Comparison of ENCODE assay signal across 1 cellular context in the genomic region with DNA sequence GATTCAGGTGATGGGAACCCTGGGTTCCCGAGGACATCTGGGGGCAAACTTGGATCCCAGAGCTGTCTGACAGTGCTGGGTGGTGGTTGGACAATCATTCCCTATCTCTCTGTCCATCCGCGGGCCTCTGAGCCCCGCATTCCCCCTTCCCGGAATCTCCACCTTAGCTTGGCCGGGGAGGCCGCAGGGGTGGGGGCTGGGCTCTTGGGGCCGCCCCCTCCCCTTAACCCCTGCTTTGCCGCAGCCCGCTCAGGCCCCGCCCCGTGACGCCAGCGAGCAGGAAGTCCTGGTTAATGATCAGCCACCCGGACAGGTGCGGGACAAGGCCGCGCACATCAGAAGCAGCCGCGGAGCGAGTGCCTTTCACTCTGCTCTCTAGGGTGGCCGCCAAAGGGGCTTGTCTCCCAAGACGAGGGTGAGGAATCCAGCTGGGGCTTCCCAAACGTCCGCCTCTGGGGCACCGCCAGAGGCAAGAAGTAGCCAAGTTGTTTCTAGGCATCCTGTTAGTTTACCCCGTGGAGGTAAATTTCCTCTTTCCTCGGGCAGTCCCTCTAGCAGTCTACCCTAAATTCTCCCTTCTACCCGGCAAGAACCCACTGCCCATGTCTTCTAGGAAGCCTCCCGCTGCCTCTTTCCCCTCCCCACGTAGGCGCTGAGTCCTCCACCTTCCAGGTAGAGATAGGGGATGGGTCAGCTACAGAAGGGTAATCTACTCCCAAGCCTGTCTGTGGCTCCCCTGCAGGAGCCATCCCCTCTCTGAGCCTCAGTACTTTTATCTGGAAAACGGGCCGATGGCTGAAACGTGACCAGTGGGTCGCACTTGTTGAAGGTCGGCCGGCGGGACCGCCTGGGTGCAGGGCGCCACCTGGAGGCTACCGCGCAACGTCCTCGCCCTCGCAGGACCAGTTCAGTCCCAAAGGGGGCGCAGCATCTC.
A peak's percentile ranks its signal among the peaks of the same experiment; 100 is the strongest.
TF ChIP-seq lines count a peak whose summit lies in the region.

No MANE protein-coding gene starts in this region.

TF ChIP-seq in K562, 482 proteins besides CTCF, POLR2A, EP300 and RAD21 (continued from another document and continues in another):
- TF ChIP-seq, protein P1, sequence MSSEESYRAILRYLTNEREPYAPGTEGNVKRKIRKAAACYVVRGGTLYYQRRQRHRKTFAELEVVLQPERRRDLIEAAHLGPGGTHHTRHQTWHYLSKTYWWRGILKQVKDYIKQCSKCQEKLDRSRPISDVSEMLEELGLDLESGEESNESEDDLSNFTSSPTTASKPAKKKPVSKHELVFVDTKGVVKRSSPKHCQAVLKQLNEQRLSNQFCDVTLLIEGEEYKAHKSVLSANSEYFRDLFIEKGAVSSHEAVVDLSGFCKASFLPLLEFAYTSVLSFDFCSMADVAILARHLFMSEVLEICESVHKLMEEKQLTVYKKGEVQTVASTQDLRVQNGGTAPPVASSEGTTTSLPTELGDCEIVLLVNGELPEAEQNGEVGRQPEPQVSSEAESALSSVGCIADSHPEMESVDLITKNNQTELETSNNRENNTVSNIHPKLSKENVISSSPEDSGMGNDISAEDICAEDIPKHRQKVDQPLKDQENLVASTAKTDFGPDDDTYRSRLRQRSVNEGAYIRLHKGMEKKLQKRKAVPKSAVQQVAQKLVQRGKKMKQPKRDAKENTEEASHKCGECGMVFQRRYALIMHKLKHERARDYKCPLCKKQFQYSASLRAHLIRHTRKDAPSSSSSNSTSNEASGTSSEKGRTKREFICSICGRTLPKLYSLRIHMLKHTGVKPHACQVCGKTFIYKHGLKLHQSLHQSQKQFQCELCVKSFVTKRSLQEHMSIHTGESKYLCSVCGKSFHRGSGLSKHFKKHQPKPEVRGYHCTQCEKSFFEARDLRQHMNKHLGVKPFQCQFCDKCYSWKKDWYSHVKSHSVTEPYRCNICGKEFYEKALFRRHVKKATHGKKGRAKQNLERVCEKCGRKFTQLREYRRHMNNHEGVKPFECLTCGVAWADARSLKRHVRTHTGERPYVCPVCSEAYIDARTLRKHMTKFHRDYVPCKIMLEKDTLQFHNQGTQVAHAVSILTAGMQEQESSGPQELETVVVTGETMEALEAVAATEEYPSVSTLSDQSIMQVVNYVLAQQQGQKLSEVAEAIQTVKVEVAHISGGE (CRISPR knock-in tag; IDR thresholded peaks at IDR 0.05) = no peak
- TF ChIP-seq, protein P2, sequence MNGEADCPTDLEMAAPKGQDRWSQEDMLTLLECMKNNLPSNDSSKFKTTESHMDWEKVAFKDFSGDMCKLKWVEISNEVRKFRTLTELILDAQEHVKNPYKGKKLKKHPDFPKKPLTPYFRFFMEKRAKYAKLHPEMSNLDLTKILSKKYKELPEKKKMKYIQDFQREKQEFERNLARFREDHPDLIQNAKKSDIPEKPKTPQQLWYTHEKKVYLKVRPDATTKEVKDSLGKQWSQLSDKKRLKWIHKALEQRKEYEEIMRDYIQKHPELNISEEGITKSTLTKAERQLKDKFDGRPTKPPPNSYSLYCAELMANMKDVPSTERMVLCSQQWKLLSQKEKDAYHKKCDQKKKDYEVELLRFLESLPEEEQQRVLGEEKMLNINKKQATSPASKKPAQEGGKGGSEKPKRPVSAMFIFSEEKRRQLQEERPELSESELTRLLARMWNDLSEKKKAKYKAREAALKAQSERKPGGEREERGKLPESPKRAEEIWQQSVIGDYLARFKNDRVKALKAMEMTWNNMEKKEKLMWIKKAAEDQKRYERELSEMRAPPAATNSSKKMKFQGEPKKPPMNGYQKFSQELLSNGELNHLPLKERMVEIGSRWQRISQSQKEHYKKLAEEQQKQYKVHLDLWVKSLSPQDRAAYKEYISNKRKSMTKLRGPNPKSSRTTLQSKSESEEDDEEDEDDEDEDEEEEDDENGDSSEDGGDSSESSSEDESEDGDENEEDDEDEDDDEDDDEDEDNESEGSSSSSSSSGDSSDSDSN (IDR thresholded peaks at IDR 0.05; ENCODE audit: borderline replicate concordance in 1 of 2, low read depth in 2 of 2, low read length in 2 of 2) = no peak
- TF ChIP-seq ZNF146 (CRISPR knock-in tag; IDR thresholded peaks at IDR 0.05; ENCODE audit: unreplicated experiment) = no peak
- TF ChIP-seq ZNF561 (CRISPR knock-in tag; conservative IDR thresholded peaks at IDR 0.05) = no peak
- no peak for TF ChIP-seq PTTG1 (tag; IDR thresholded peaks at IDR 0.05; ENCODE audit: low read depth)
- no peak for TF ChIP-seq SRSF9 (IDR thresholded peaks at IDR 0.05; ENCODE audit: borderline replicate concordance, low read depth, low read length)
- TF ChIP-seq, protein P3, sequence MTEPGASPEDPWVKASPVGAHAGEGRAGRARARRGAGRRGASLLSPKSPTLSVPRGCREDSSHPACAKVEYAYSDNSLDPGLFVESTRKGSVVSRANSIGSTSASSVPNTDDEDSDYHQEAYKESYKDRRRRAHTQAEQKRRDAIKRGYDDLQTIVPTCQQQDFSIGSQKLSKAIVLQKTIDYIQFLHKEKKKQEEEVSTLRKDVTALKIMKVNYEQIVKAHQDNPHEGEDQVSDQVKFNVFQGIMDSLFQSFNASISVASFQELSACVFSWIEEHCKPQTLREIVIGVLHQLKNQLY (CRISPR knock-in tag; conservative IDR thresholded peaks at IDR 0.05) = no peak
- no peak for TF ChIP-seq SRSF1 (IDR thresholded peaks at IDR 0.05; ENCODE audit: low read depth, low read length)
- no peak for TF ChIP-seq RFX5 (IDR thresholded peaks at IDR 0.05; ENCODE audit: low read depth, low read length)
- TF ChIP-seq STAT5A (IDR thresholded peaks at IDR 0.05; ENCODE audit: borderline replicate concordance, low read length) = no peak; the same call in 1 of the 2 replicates
- no peak for TF ChIP-seq U2AF2 (optimal IDR thresholded peaks at IDR 0.05; ENCODE audit: low read depth, low read length)
- TF ChIP-seq ZNF41 (CRISPR knock-in tag; conservative IDR thresholded peaks at IDR 0.05) = 0 out of 2 replicates have a peak, but pooled peaks have one; percentile 42
- no peak for TF ChIP-seq BACH1 (tag; IDR thresholded peaks at IDR 0.05)
- peak; percentile 75 for TF ChIP-seq RBFOX2 (IDR thresholded peaks at IDR 0.05; ENCODE audit: low read depth, low read length)
- TF ChIP-seq ZNF766 (CRISPR knock-in tag; conservative IDR thresholded peaks at IDR 0.05) = no peak
- no peak for TF ChIP-seq XRCC4 (IDR thresholded peaks at IDR 0.05; ENCODE audit: extremely low read depth, insufficient read depth, insufficient read length)
- 0 out of 2 replicates have a peak, but pooled peaks have one; percentile 41 for TF ChIP-seq ZNF175 (CRISPR knock-in tag; IDR thresholded peaks at IDR 0.05; ENCODE audit: low read depth)
- TF ChIP-seq CAMTA2 (CRISPR knock-in tag; conservative IDR thresholded peaks at IDR 0.05) = no peak
- TF ChIP-seq CBX3 (IDR thresholded peaks at IDR 0.05; ENCODE audit: borderline replicate concordance in 1 of 2, low read length in 2 of 2) = peak in 1 of 2 experiments; percentile 92; a peak in 2 of 3 replicates
- TF ChIP-seq MTF1 (CRISPR knock-in tag; IDR thresholded peaks at IDR 0.05; ENCODE audit: borderline replicate concordance) = no peak
- TF ChIP-seq KHSRP (IDR thresholded peaks at IDR 0.05) = 0 out of 2 replicates have a peak, but pooled peaks have one; percentile 27
- TF ChIP-seq SIN3B (IDR thresholded peaks at IDR 0.05; ENCODE audit: low read depth) = 0 out of 2 replicates have a peak, but pooled peaks have one; percentile 13
- TF ChIP-seq, protein P4, sequence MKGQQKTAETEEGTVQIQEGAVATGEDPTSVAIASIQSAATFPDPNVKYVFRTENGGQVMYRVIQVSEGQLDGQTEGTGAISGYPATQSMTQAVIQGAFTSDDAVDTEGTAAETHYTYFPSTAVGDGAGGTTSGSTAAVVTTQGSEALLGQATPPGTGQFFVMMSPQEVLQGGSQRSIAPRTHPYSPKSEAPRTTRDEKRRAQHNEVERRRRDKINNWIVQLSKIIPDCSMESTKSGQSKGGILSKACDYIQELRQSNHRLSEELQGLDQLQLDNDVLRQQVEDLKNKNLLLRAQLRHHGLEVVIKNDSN (CRISPR knock-in tag; IDR thresholded peaks at IDR 0.05) = peak; percentile 65
- TF ChIP-seq SP2 (IDR thresholded peaks at IDR 0.05; ENCODE audit: extremely low read depth, low read depth, low read length, poor library complexity, severe bottlenecking) = no peak
- TF ChIP-seq, protein P5, sequence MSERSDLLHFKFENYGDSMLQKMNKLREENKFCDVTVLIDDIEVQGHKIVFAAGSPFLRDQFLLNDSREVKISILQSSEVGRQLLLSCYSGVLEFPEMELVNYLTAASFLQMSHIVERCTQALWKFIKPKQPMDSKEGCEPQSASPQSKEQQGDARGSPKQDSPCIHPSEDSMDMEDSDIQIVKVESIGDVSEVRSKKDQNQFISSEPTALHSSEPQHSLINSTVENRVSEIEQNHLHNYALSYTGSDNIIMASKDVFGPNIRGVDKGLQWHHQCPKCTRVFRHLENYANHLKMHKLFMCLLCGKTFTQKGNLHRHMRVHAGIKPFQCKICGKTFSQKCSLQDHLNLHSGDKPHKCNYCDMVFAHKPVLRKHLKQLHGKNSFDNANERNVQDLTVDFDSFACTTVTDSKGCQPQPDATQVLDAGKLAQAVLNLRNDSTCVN (CRISPR knock-in tag; IDR thresholded peaks at IDR 0.05) = no peak
- TF ChIP-seq RBM39 (optimal IDR thresholded peaks at IDR 0.05; ENCODE audit: low read depth, low read length) = no peak
- TF ChIP-seq MTA3 (IDR thresholded peaks at IDR 0.05; ENCODE audit: borderline replicate concordance) = peak; percentile 92
- no peak for TF ChIP-seq KAT7 (CRISPR knock-in tag; IDR thresholded peaks at IDR 0.05; ENCODE audit: borderline replicate concordance)
- no peak for TF ChIP-seq CCAR2 (IDR thresholded peaks at IDR 0.05; ENCODE audit: low read depth, low read length)
- no peak for TF ChIP-seq ASH1L (IDR thresholded peaks at IDR 0.05; ENCODE audit: borderline replicate concordance, low read depth, partially characterized antibody)
- TF ChIP-seq TEAD4 (IDR thresholded peaks at IDR 0.05; ENCODE audit: low read length) = no peak
- no peak for TF ChIP-seq TEAD4 (CRISPR knock-in tag; IDR thresholded peaks at IDR 0.05; ENCODE audit: borderline replicate concordance)
- TF ChIP-seq ZNF668 (CRISPR knock-in tag; IDR thresholded peaks at IDR 0.05) = no peak
- no peak for TF ChIP-seq MEF2D (tag; conservative IDR thresholded peaks at IDR 0.05; ENCODE audit: low read depth)
- peak; percentile 38; the same call in 1 of the 2 replicates for TF ChIP-seq FOXM1 (IDR thresholded peaks at IDR 0.05; ENCODE audit: low read depth)
- no peak for TF ChIP-seq FOXM1 (CRISPR knock-in tag; IDR thresholded peaks at IDR 0.05; ENCODE audit: low read depth)
- TF ChIP-seq ZNF197 (CRISPR knock-in tag; IDR thresholded peaks at IDR 0.05; ENCODE audit: low read depth) = no peak
- no peak for TF ChIP-seq ZNF584 (CRISPR knock-in tag; IDR thresholded peaks at IDR 0.05; ENCODE audit: low read depth)
- no peak for TF ChIP-seq SETDB1 (IDR thresholded peaks at IDR 0.05; ENCODE audit: low read length)
- no peak for TF ChIP-seq SIX5 (IDR thresholded peaks at IDR 0.05; ENCODE audit: borderline replicate concordance in 1 of 2, insufficient read depth in 1 of 2, low read depth in 1 of 2, low read length in 2 of 2)
- no peak for TF ChIP-seq NFXL1 (CRISPR knock-in tag; IDR thresholded peaks at IDR 0.05)
- TF ChIP-seq ZNF780A (CRISPR knock-in tag; IDR thresholded peaks at IDR 0.05) = no peak
- peak; percentile 81 for TF ChIP-seq SMAD4 (CRISPR knock-in tag; conservative IDR thresholded peaks at IDR 0.05)
- no peak for TF ChIP-seq TCF3 (CRISPR knock-in tag; IDR thresholded peaks at IDR 0.05)
- TF ChIP-seq NONO (IDR thresholded peaks at IDR 0.05; ENCODE audit: low read depth in 2 of 2, low read length in 1 of 2) = peak in 1 of 2 experiments; percentile 61; a peak in 2 of 4 replicates
- no peak for TF ChIP-seq POLR3A (IDR thresholded peaks at IDR 0.05; ENCODE audit: borderline replicate concordance, extremely low read depth, insufficient read depth, insufficient read length)
- TF ChIP-seq NFE2L1 (tag; IDR thresholded peaks at IDR 0.05; ENCODE audit: borderline replicate concordance, low read depth) = no peak
- TF ChIP-seq, protein P6, sequence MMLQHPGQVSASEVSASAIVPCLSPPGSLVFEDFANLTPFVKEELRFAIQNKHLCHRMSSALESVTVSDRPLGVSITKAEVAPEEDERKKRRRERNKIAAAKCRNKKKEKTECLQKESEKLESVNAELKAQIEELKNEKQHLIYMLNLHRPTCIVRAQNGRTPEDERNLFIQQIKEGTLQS (IDR thresholded peaks at IDR 0.05) = peak; percentile 11; the same call in 1 of the 2 replicates
- TF ChIP-seq, protein P6 (CRISPR knock-in tag; conservative IDR thresholded peaks at IDR 0.05) = peak; percentile 87; the same call in 1 of the 2 replicates
- TF ChIP-seq CBFA2T3 (IDR thresholded peaks at IDR 0.05) = peak; percentile 39; the same call in 1 of the 2 replicates
- no peak for TF ChIP-seq ELF4 (CRISPR knock-in tag; IDR thresholded peaks at IDR 0.05)
- TF ChIP-seq, protein P7, sequence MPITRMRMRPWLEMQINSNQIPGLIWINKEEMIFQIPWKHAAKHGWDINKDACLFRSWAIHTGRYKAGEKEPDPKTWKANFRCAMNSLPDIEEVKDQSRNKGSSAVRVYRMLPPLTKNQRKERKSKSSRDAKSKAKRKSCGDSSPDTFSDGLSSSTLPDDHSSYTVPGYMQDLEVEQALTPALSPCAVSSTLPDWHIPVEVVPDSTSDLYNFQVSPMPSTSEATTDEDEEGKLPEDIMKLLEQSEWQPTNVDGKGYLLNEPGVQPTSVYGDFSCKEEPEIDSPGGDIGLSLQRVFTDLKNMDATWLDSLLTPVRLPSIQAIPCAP (CRISPR knock-in tag; IDR thresholded peaks at IDR 0.05; ENCODE audit: borderline replicate concordance) = no peak
- TF ChIP-seq ZNF224 (CRISPR knock-in tag; IDR thresholded peaks at IDR 0.05) = 0 out of 2 replicates have a peak, but pooled peaks have one; percentile 56
- peak; percentile 87 for TF ChIP-seq ZFX (CRISPR knock-in tag; IDR thresholded peaks at IDR 0.05)
- TF ChIP-seq POLR2AphosphoS2 (IDR thresholded peaks at IDR 0.05; ENCODE audit: low read length) = peak; percentile 84; the same call in 1 of the 2 replicates
- TF ChIP-seq MEIS2 (IDR thresholded peaks at IDR 0.05; ENCODE audit: partially characterized antibody) = no peak
- peak; percentile 47 for TF ChIP-seq TBP (optimal IDR thresholded peaks at IDR 0.05; ENCODE audit: low read depth, low read length)
- peak; percentile 80 to 97 for TF ChIP-seq ARNT (IDR thresholded peaks at IDR 0.05)
- TF ChIP-seq HOXB6 (CRISPR knock-in tag; IDR thresholded peaks at IDR 0.05; ENCODE audit: borderline replicate concordance) = no peak
- peak; percentile 67 for TF ChIP-seq HCFC1 (IDR thresholded peaks at IDR 0.05; ENCODE audit: low read depth, low read length)
